In the genomic region with DNA sequence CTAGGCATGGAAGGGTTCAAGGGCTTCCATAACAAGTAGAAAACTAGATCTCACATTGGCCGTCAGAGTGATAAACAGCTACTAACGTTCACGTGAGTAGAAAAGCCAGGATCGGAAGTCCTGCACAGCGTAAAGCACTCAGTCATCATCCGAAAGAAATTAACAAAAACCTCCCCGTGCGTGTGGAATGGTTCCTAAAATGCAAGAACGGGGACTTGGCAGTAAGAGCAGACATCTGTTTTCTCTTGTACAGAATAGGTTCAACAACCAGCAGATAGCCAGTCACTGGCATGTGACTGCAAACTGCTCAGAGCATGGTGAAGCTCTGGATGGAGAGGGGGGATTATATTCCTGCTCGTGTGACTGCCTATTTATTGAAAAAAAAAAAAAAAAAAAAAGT, we compare ENCODE assay signal across 16 cellular contexts.
DNase-seq lines count a peak whose midpoint lies in the region; ATAC-seq and TF ChIP-seq lines count a peak whose summit lies in the region.
"Had no signal": no experiment of that assay in that cellular context is flagged by ENCODE, and none has a peak within 500 bp of the region (broad histone marks: within the 10 kb centered on the region; RNA-seq: fewer than 3 reads in every experiment).

No MANE protein-coding gene starts in this region.

- H3K36me3 ChIP-seq in skeletal muscle tissue (ENCODE audit: control insufficient read depth in 3 of 3, insufficient read depth in 3 of 3, low read length in 3 of 3): peaks cover 0 to 3% (median 0%) of the 10 kb centered on the region in 3 donors
- H3K36me3 ChIP-seq: WERI-Rb-1 had no signal

- TF ChIP-seq CTCF in astrocyte of the cerebellum (IDR thresholded peaks at IDR 0.05; ENCODE audit: low read depth, low read length, missing control alignments) (no peak), coronary artery (IDR thresholded peaks at IDR 0.05) (no peak)

- no peak overlapping the region for H3K9ac ChIP-seq in skeletal muscle tissue (ENCODE audit: low read depth in 1 of 3, low read length in 3 of 3)
- H3K9ac ChIP-seq: parathyroid adenoma had no signal

- no peaks in the 10 kb centered on the region for H3K27me3 ChIP-seq in skeletal muscle tissue (ENCODE audit: control insufficient read depth in 3 of 3, insufficient read depth in 3 of 3, low read length in 3 of 3)

- DNase-seq in EL (peak; percentile 72), astrocyte of the cerebellum (ENCODE audit: low read depth) (peak; percentile 72), left ventricle myocardium superior (no peak), coronary artery (ENCODE audit: low spot score) (no peak), activated gamma-delta T cell treated with Interleukin-2 at 50 U/mL for 16 hours (no peak), activated gamma-delta T cell (lab: John Stamatoyannopoulos, UW) (no peak)
- no peak for DNase-seq in stimulated activated CD4-positive, alpha-beta T cell treated with anti-CD3 and anti-CD28 coated beads, Interleukin-4, amount 100 ng/mL, for 4 hours
- DNase-seq: activated naive CD8-positive, alpha-beta T cell treated with anti-CD3 and anti-CD28 coated beads, Interleukin-2, amount 50 U/mL, for 24 hours; CD4-positive, alpha-beta T cell; Karpas-422; NCI-H1930; WERI-Rb-1 had no signal

- in situ Hi-C loops in astrocyte of the cerebellum (cut with HindIII; ENCODE audit: low sequenced_read_pairs): no loop called here

- H3K4me1 ChIP-seq in skeletal muscle tissue (ENCODE audit: control insufficient read depth in 3 of 3, insufficient read depth in 3 of 3, low read length in 3 of 3): peaks cover 16 to 25% (median 17%) of the 10 kb centered on the region in 3 donors

- H3K4me3 ChIP-seq in astrocyte of the cerebellum (ENCODE audit: low read depth, low read length) (no peak overlapping the region), skeletal muscle tissue (ENCODE audit: low read length in 3 of 3) (peak overlapping the region; percentile 8 to 35 (median 9)), coronary artery (no peak overlapping the region)
- H3K4me3 ChIP-seq: lung, SK-N-MC had no signal

- ATAC-seq in left ventricle myocardium superior: peak; percentile 65
- ATAC-seq: activated naive CD8-positive, alpha-beta T cell treated with anti-CD3 and anti-CD28 coated beads, Interleukin-2, amount 50 U/mL, for 24 hours had no signal

- H3K27ac ChIP-seq in skeletal muscle tissue (ENCODE audit: low read depth, low read length) (no peak overlapping the region), coronary artery (no peak overlapping the region)
- H3K27ac ChIP-seq: SK-N-MC, WERI-Rb-1 had no signal

- H3K9me3 ChIP-seq in skeletal muscle tissue (ENCODE audit: control insufficient read depth in 3 of 3, low read length in 3 of 3): no peaks in the 10 kb centered on the region

- intact Hi-C loops in left ventricle myocardium superior (cut with micrococcal nuclease): no loop called here

Comparison
In these comparisons a context has a peak if more than half of its experiments do, and no peak if none do; other contexts are left out.
1. DNase-seq: peak in EL (single experiment) and astrocyte of the cerebellum (single experiment); none in left ventricle myocardium superior (single experiment), coronary artery (single experiment), activated gamma-delta T cell treated with Interleukin-2 at 50 U/mL for 16 hours (single experiment), stimulated activated CD4-positive, alpha-beta T cell treated with anti-CD3 and anti-CD28 coated beads, Interleukin-4, amount 100 ng/mL, for 4 hours (0 of 2) and activated gamma-delta T cell (single experiment).
2. H3K4me3 ChIP-seq: peak in skeletal muscle tissue (3 of 3); none in astrocyte of the cerebellum (single experiment) and coronary artery (single experiment).